12 cellular contexts compared by ENCODE assay signal in genomic region chr2:239339726-239340654, GRCh38.
DNase-seq lines count a peak whose midpoint lies in the region; ATAC-seq and TF ChIP-seq lines count a peak whose summit lies in the region.
"Had no signal": no experiment of that assay in that cellular context is flagged by ENCODE, and none has a peak within 500 bp of the region (broad histone marks: within the 10 kb centered on the region; RNA-seq: fewer than 3 reads in every experiment).

No MANE protein-coding gene starts in this region.

- no peaks in the 10 kb centered on the region for H3K27me3 Mint-ChIP-seq in activated CD4-positive, alpha-beta memory T cell treated with anti-CD3 and anti-CD28 coated beads, Interleukin-2, amount 10 ng/mL, durations not matched to agents 7 days and 5 days

- H3K36me3 ChIP-seq in sigmoid colon (no peaks in the 10 kb centered on the region), SK-N-SH (replicated peaks in 1 of 2; ENCODE audit: control insufficient read depth in 1 of 2, insufficient read depth in 2 of 2, low read length in 1 of 2) (no peaks in the 10 kb centered on the region)

- peaks cover 36% of the 10 kb centered on the region for H3K36me3 Mint-ChIP-seq in activated CD4-positive, alpha-beta memory T cell treated with anti-CD3 and anti-CD28 coated beads, Interleukin-2, amount 10 ng/mL, durations not matched to agents 7 days and 5 days (ENCODE audit: low read depth)

- no peaks in the 10 kb centered on the region for H3F3A ChIP-seq in SK-N-SH (replicated peaks; ENCODE audit: insufficient read depth)

- no peaks in the 10 kb centered on the region for H3K9me3 Mint-ChIP-seq in activated CD4-positive, alpha-beta memory T cell treated with anti-CD3 and anti-CD28 coated beads, Interleukin-2, amount 10 ng/mL, durations not matched to agents 7 days and 5 days
- H3K9me3 Mint-ChIP-seq: nephron had no signal

- TF ChIP-seq CTCF in sigmoid colon (IDR thresholded peaks at IDR 0.05) (no peak), SK-N-SH (IDR thresholded peaks at IDR 0.05) (no peak), RWPE1 (conservative IDR thresholded peaks at IDR 0.05; ENCODE audit: low read depth) (no peak)

- CTCF ChIA-PET in activated CD4-positive, alpha-beta memory T cell treated with anti-CD3 and anti-CD28 coated beads, Interleukin-2, amount 10 ng/mL, durations not matched to agents 7 days and 5 days (lab: Charles Lee): interaction anchor here (1.7 kb wide), 1 partner anchor 19 kb away, joined by 7 read pairs; no protein-coding TSS in a partner anchor
- CTCF ChIA-PET in SK-N-SH (lab: Yijun Ruan, JAX) (no interaction called here), RWPE1 (lab: Yijun Ruan, JAX) (interaction anchor here (0.6 kb wide), 1 partner anchor 301 kb away, joined by 3 read pairs; no protein-coding TSS in a partner anchor)

- no peak overlapping the region for H3K27ac Mint-ChIP-seq in activated CD4-positive, alpha-beta memory T cell treated with anti-CD3 and anti-CD28 coated beads, Interleukin-2, amount 10 ng/mL, durations not matched to agents 7 days and 5 days
- H3K27ac Mint-ChIP-seq: nephron had no signal

- H3K27ac ChIP-seq in sigmoid colon (peak overlapping the region; percentile 56 to 97 (median 96)), SK-N-SH (ENCODE audit: low read depth in 2 of 2, low read length in 1 of 2) (no peak overlapping the region), RWPE1 (no peak overlapping the region)

- no peak overlapping the region for H3K4me3 ChIP-seq in sigmoid colon
- H3K4me3 ChIP-seq in SK-N-SH (ENCODE audit: low read depth in 2 of 2, low read length in 1 of 2): no peak overlapping the region

- no peak for TF ChIP-seq RAD21 in SK-N-SH (IDR thresholded peaks at IDR 0.05; ENCODE audit: low read length)

- H3K27me3 ChIP-seq in sigmoid colon: no peaks in the 10 kb centered on the region
- H3K27me3 ChIP-seq in SK-N-SH (ENCODE audit: insufficient read depth): no peaks in the 10 kb centered on the region

- POLR2A ChIA-PET in activated CD4-positive, alpha-beta memory T cell treated with anti-CD3 and anti-CD28 coated beads, Interleukin-2, amount 10 ng/mL, durations not matched to agents 7 days and 5 days (lab: Charles Lee): interaction anchor here (1.0 to 2.3 kb wide), 7 partner anchors 13 to 72 kb away, joined by 3 to 7 read pairs (median 4); no protein-coding TSS in a partner anchor
- POLR2A ChIA-PET in SK-N-SH (lab: Yijun Ruan, JAX): no interaction called here
- POLR2A ChIA-PET in RWPE1 (lab: Yijun Ruan, JAX; ENCODE audit: low non-redundant PET): no interaction called here

- H3K4me1 Mint-ChIP-seq in activated CD4-positive, alpha-beta memory T cell treated with anti-CD3 and anti-CD28 coated beads, Interleukin-2, amount 10 ng/mL, durations not matched to agents 7 days and 5 days: peaks cover 31% of the 10 kb centered on the region

- WGBS in sigmoid colon, 2 donors: 67 to 81% methylated on average over 7 of the region's 7 CpGs
- WGBS in SK-N-SH (ENCODE audit: low lambda C conversion rate): 93% methylated on average over 7 of the region's 7 CpGs

- H4K20me1 ChIP-seq in SK-N-SH (ENCODE audit: insufficient read depth): no peaks in the 10 kb centered on the region

- TF ChIP-seq EP300 in sigmoid colon (IDR thresholded peaks at IDR 0.05): no peak
- TF ChIP-seq EP300 in SK-N-SH (IDR thresholded peaks at IDR 0.05; ENCODE audit: borderline replicate concordance in 1 of 2, low read depth in 1 of 2, low read length in 1 of 2): no peak

- no peaks in the 10 kb centered on the region for H3K9me2 ChIP-seq in SK-N-SH

- ATAC-seq in GM18861 (IDR thresholded peaks at IDR 0.05; ENCODE audit: unreplicated experiment) (peak; percentile 87), HG02678 (IDR thresholded peaks at IDR 0.05; ENCODE audit: unreplicated experiment) (peak; percentile 91)
- ATAC-seq: PC-3 had no signal

- H3K9me3 ChIP-seq in sigmoid colon: no peaks in the 10 kb centered on the region
- no peaks in the 10 kb centered on the region for H3K9me3 ChIP-seq in SK-N-SH

- DNase-seq in activated CD4-positive, alpha-beta memory T cell treated with anti-CD3 and anti-CD28 coated beads, Interleukin-2, amount 10 ng/mL, durations not matched to agents 7 days and 5 days: peak; percentile 61
- DNase-seq in sigmoid colon: peak; percentile 64
- DNase-seq in SK-N-SH: no peak
- no peak for DNase-seq in RWPE1 (ENCODE audit: low spot score)
- DNase-seq in OCI-M2 (lab: John Stamatoyannopoulos, UW; ENCODE audit: unreplicated experiment): no peak
- DNase-seq: HCEC 1CT; Karpas-422; PC-3; stimulated activated CD4-positive, alpha-beta T cell treated with anti-CD3 and anti-CD28 coated beads, Interleukin-2, amount 100 ng/mL, for 48 hours had no signal

- H3K79me2 ChIP-seq in SK-N-SH (ENCODE audit: insufficient read depth): no peaks in the 10 kb centered on the region

- intact Hi-C loops in sigmoid colon (cut with DNase I): loop anchor here (10.0 kb wide), 2 partner anchors 475 to 615 kb away; no protein-coding TSS in a partner anchor

- H3K4me2 ChIP-seq in SK-N-SH: no peak overlapping the region

- TF ChIP-seq POLR2A in sigmoid colon (IDR thresholded peaks at IDR 0.05): no peak

- H3K4me1 ChIP-seq in sigmoid colon: peaks cover 0 to 70% (median 60%) of the 10 kb centered on the region in 4 donors
- H3K4me1 ChIP-seq in SK-N-SH (ENCODE audit: control insufficient read depth in 1 of 2, insufficient read depth in 2 of 2, low read depth in 1 of 2, low read length in 1 of 2): peaks cover 0 to 17% of the 10 kb centered on the region in 2 experiments; a peak in 1 of 4 replicates

- no peak overlapping the region for H3K9ac ChIP-seq in SK-N-SH

- H2AFZ ChIP-seq in SK-N-SH (ENCODE audit: low read depth): no peak overlapping the region

- H3K4me3 Mint-ChIP-seq in activated CD4-positive, alpha-beta memory T cell treated with anti-CD3 and anti-CD28 coated beads, Interleukin-2, amount 10 ng/mL, durations not matched to agents 7 days and 5 days: peak overlapping the region; percentile 0
- H3K4me3 Mint-ChIP-seq: nephron had no signal

TF ChIP-seq in SK-N-SH, 30 proteins besides CTCF, POLR2A, EP300 and RAD21:
- TF ChIP-seq, protein P1, sequence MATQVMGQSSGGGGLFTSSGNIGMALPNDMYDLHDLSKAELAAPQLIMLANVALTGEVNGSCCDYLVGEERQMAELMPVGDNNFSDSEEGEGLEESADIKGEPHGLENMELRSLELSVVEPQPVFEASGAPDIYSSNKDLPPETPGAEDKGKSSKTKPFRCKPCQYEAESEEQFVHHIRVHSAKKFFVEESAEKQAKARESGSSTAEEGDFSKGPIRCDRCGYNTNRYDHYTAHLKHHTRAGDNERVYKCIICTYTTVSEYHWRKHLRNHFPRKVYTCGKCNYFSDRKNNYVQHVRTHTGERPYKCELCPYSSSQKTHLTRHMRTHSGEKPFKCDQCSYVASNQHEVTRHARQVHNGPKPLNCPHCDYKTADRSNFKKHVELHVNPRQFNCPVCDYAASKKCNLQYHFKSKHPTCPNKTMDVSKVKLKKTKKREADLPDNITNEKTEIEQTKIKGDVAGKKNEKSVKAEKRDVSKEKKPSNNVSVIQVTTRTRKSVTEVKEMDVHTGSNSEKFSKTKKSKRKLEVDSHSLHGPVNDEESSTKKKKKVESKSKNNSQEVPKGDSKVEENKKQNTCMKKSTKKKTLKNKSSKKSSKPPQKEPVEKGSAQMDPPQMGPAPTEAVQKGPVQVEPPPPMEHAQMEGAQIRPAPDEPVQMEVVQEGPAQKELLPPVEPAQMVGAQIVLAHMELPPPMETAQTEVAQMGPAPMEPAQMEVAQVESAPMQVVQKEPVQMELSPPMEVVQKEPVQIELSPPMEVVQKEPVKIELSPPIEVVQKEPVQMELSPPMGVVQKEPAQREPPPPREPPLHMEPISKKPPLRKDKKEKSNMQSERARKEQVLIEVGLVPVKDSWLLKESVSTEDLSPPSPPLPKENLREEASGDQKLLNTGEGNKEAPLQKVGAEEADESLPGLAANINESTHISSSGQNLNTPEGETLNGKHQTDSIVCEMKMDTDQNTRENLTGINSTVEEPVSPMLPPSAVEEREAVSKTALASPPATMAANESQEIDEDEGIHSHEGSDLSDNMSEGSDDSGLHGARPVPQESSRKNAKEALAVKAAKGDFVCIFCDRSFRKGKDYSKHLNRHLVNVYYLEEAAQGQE (IDR thresholded peaks at IDR 0.05; ENCODE audit: low read depth, low read length): no peak
- TF ChIP-seq FOXM1 (IDR thresholded peaks at IDR 0.05; ENCODE audit: low read depth): no peak
- no peak for TF ChIP-seq SIN3A (IDR thresholded peaks at IDR 0.05; ENCODE audit: borderline replicate concordance, low read depth, low read length)
- no peak for TF ChIP-seq POLR2AphosphoS5 (IDR thresholded peaks at IDR 0.05; ENCODE audit: low read depth, low read length)
- no peak for TF ChIP-seq TCF12 (IDR thresholded peaks at IDR 0.05)
- TF ChIP-seq TAF1 (IDR thresholded peaks at IDR 0.05; ENCODE audit: borderline replicate concordance, low read depth, low read length): no peak
- no peak for TF ChIP-seq NRF1 (IDR thresholded peaks at IDR 0.05; ENCODE audit: low read depth, low read length)
- no peak for TF ChIP-seq FOSL2 (IDR thresholded peaks at IDR 0.05; ENCODE audit: borderline replicate concordance, low read depth)
- TF ChIP-seq EZH2phosphoT487 (IDR thresholded peaks at IDR 0.05; ENCODE audit: borderline replicate concordance, low read depth): no peak
- no peak for TF ChIP-seq NFIC (IDR thresholded peaks at IDR 0.05; ENCODE audit: borderline replicate concordance)
- TF ChIP-seq, protein P2, sequence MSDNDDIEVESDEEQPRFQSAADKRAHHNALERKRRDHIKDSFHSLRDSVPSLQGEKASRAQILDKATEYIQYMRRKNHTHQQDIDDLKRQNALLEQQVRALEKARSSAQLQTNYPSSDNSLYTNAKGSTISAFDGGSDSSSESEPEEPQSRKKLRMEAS (IDR thresholded peaks at IDR 0.05; ENCODE audit: low read depth): no peak
- no peak for TF ChIP-seq GABPA (IDR thresholded peaks at IDR 0.05; ENCODE audit: low read depth)
- TF ChIP-seq FOXJ3 (CRISPR knock-in tag; IDR thresholded peaks at IDR 0.05): no peak
- no peak for TF ChIP-seq TEAD4 (IDR thresholded peaks at IDR 0.05; ENCODE audit: borderline replicate concordance, insufficient read depth)
- no peak for TF ChIP-seq SMC3 (IDR thresholded peaks at IDR 0.05; ENCODE audit: low read depth, low read length)
- TF ChIP-seq ELF1 (IDR thresholded peaks at IDR 0.05): no peak
- TF ChIP-seq, protein P3, sequence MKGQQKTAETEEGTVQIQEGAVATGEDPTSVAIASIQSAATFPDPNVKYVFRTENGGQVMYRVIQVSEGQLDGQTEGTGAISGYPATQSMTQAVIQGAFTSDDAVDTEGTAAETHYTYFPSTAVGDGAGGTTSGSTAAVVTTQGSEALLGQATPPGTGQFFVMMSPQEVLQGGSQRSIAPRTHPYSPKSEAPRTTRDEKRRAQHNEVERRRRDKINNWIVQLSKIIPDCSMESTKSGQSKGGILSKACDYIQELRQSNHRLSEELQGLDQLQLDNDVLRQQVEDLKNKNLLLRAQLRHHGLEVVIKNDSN (IDR thresholded peaks at IDR 0.05; ENCODE audit: borderline replicate concordance, low read depth): no peak
- TF ChIP-seq RXRA (IDR thresholded peaks at IDR 0.05; ENCODE audit: borderline replicate concordance, low read depth): no peak

Comparison
In these comparisons a context has a peak if more than half of its experiments do, and no peak if none do; other contexts are left out.
1. DNase-seq: peak in activated CD4-positive, alpha-beta memory T cell treated with anti-CD3 and anti-CD28 coated beads, Interleukin-2, amount 10 ng/mL, durations not matched to agents 7 days and 5 days (single experiment) and sigmoid colon (single experiment); none in SK-N-SH (single experiment), RWPE1 (single experiment) and OCI-M2 (single experiment).
2. H3K27ac ChIP-seq: peak in sigmoid colon (4 of 4); none in SK-N-SH (0 of 2) and RWPE1 (single experiment).